Comparison of ENCODE assay signal across 9 cellular contexts in the genomic region with DNA sequence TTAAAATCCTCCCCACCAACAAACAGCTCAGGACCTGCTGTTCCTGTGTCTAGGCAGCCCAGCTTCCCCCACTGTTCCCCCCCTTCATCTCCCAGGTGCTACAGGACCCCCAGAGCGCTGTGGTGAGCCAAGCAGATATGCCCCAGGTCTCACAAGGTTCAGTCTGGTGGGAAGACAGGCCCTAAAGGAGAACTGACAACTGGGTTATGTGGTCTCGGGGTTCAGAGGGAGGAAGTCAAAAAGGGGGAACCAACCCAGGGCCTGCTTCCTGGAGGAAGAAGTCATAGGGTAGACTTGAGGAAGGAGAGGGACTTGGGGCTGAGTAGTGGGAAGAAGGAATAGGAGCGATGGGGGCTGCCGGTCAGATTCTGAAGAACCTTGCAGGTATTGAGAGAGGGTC.
A peak's percentile ranks its signal among the peaks of the same experiment; 100 is the strongest.
DNase-seq lines count a peak whose midpoint lies in the region; ATAC-seq and TF ChIP-seq lines count a peak whose summit lies in the region.
"Had no signal": no experiment of that assay in that cellular context is flagged by ENCODE, and none has a peak within 500 bp of the region (broad histone marks: within the 10 kb centered on the region; RNA-seq: fewer than 3 reads in every experiment).

No MANE protein-coding gene starts in this region.

- no peak for TF ChIP-seq CTCF in AG10803 (conservative IDR thresholded peaks at IDR 0.05; ENCODE audit: low read length)
- TF ChIP-seq CTCF in NB4 (IDR thresholded peaks at IDR 0.05; ENCODE audit: low read depth, low read length), result no peak
- no peak for TF ChIP-seq CTCF in nephron progenitor cell (IDR thresholded peaks at IDR 0.05)

- H3K4me1 Mint-ChIP-seq in dendritic cell treated with granulocyte-macrophage colony-stimulating factor and Interleukin-4, amounts not matched to agents 40 ng/mL and 50 ng/mL, for 4 days (ENCODE audit: low read depth), result peaks cover 45% of the 10 kb centered on the region
- H3K4me1 Mint-ChIP-seq in nephron progenitor cell, result peaks cover 52% of the 10 kb centered on the region

- no peak for ATAC-seq in GM21360 (IDR thresholded peaks at IDR 0.05; ENCODE audit: unreplicated experiment)
- no peak for ATAC-seq in GM18520 (IDR thresholded peaks at IDR 0.05; ENCODE audit: unreplicated experiment)

- peaks cover 44% of the 10 kb centered on the region for H3K36me3 Mint-ChIP-seq in dendritic cell treated with granulocyte-macrophage colony-stimulating factor and Interleukin-4, amounts not matched to agents 40 ng/mL and 50 ng/mL, for 4 days (ENCODE audit: low read depth)
- peaks cover 8% of the 10 kb centered on the region for H3K36me3 Mint-ChIP-seq in nephron progenitor cell (ENCODE audit: low read depth)

- H3K4me3 Mint-ChIP-seq in dendritic cell treated with granulocyte-macrophage colony-stimulating factor and Interleukin-4, amounts not matched to agents 40 ng/mL and 50 ng/mL, for 4 days, result peak overlapping the region; percentile 81
- H3K4me3 Mint-ChIP-seq in nephron progenitor cell, result peak overlapping the region; percentile 67

- H3K9me3 Mint-ChIP-seq in dendritic cell treated with granulocyte-macrophage colony-stimulating factor and Interleukin-4, amounts not matched to agents 40 ng/mL and 50 ng/mL, for 4 days, result no peaks in the 10 kb centered on the region
- no peaks in the 10 kb centered on the region for H3K9me3 Mint-ChIP-seq in nephron progenitor cell
- H3K9me3 Mint-ChIP-seq: activated naive CD4-positive, alpha-beta T cell treated with anti-CD3 and anti-CD28 coated beads for 36 hours had no signal

- peak overlapping the region; percentile 96 for H3K27ac Mint-ChIP-seq in dendritic cell treated with granulocyte-macrophage colony-stimulating factor and Interleukin-4, amounts not matched to agents 40 ng/mL and 50 ng/mL, for 4 days
- H3K27ac Mint-ChIP-seq in nephron progenitor cell, result no peak overlapping the region
- H3K27ac Mint-ChIP-seq: activated naive CD4-positive, alpha-beta T cell treated with anti-CD3 and anti-CD28 coated beads for 36 hours had no signal

- DNase-seq in AG10803 (ENCODE audit: low read depth), result no peak
- DNase-seq in NB4 (ENCODE audit: low read depth), result peak; percentile 61
- DNase-seq in nephron progenitor cell, result no peak
- DNase-seq in stimulated activated CD4-positive, alpha-beta T cell treated with anti-CD3 and anti-CD28 coated beads, Interleukin-4, amount 100 ng/mL, for 24 hours, result no peak
- DNase-seq in stimulated activated naive CD4-positive, alpha-beta T cell treated with Interleukin-2 at 50 U/mL for 16 hours (lab: John Stamatoyannopoulos, UW), result no peak
- DNase-seq: activated naive CD4-positive, alpha-beta T cell treated with anti-CD3 and anti-CD28 coated beads for 36 hours had no signal

- intact Hi-C loops in dendritic cell treated with granulocyte-macrophage colony-stimulating factor and Interleukin-4, amounts not matched to agents 40 ng/mL and 50 ng/mL, for 4 days (cut with micrococcal nuclease), result loop anchor here (2.0 kb wide), 1 partner anchor 32 kb away; a partner anchor contains a TSS

- peaks cover 15% of the 10 kb centered on the region for H3K27me3 Mint-ChIP-seq in dendritic cell treated with granulocyte-macrophage colony-stimulating factor and Interleukin-4, amounts not matched to agents 40 ng/mL and 50 ng/mL, for 4 days
- H3K27me3 Mint-ChIP-seq in nephron progenitor cell (ENCODE audit: low read depth, poor library complexity), result peaks cover 72% of the 10 kb centered on the region

- TF ChIP-seq POLR2A in NB4 (IDR thresholded peaks at IDR 0.05; ENCODE audit: extremely low read depth, insufficient read length), result no peak

- H3K4me3 ChIP-seq in AG10803 (ENCODE audit: low read length), result peak overlapping the region; percentile 8
- no peak overlapping the region for H3K4me3 ChIP-seq in NB4 (ENCODE audit: low read depth, low read length)
